In the genomic region with DNA sequence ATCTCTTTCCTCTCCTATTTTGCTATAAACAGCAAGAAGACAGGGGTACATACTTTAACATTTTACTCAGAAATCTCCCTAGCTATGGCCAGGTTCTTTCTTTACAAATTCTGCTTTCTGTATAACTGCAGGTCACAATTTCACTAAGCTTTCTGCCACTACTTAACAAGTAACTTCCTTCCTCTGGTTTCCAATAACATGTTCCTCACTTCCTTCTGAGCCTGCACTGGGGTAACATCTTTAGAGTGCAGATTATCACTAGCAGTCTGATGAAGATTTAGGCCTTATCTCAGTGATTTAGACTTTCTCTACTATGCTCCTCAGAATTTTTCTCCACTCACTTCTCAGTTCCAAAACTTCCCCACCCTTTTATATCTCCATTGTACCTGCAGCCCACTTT, we compare ENCODE assay signal across 22 cellular contexts.
"Had no signal": no experiment of that assay in that cellular context is flagged by ENCODE, and none has a peak within 500 bp of the region (broad histone marks: within the 10 kb centered on the region; RNA-seq: fewer than 3 reads in every experiment).

No MANE protein-coding gene starts in this region.

- H3K27me3 ChIP-seq: body of pancreas, hepatocyte, neural progenitor cell, right atrium auricular region, tibial artery had no signal

- H3K9me3 ChIP-seq: body of pancreas, prostate gland, right atrium auricular region, tibial artery had no signal

- DNase-seq: activated B cell treated with CpG ODN at 0.5 μM for 24 hours; activated CD4-positive, alpha-beta T cell treated with anti-CD3 and anti-CD28 coated beads for 48 hours; activated CD8-positive, alpha-beta T cell treated with anti-CD3 and anti-CD28 coated beads for 36 hours; activated naive CD4-positive, alpha-beta T cell treated with Interleukin-2 at 50 U/mL for 16 hours; activated naive CD8-positive, alpha-beta T cell treated with anti-CD3 and anti-CD28 coated beads, Interleukin-2, amount 10 ng/mL, durations not matched to agents 7 days and 5 days; activated T-cell treated with anti-CD3 and anti-CD28 coated beads, Interleukin-2, amount 50 U/mL, for 1 hour; amygdala; body of pancreas; endodermal cell; foreskin fibroblast; mesenchymal stem cell; naive thymus-derived CD4-positive, alpha-beta T cell; stimulated activated CD4-positive, alpha-beta T cell treated with anti-CD3 and anti-CD28 coated beads, Interleukin-12 subunit alpha, Interleukin-12 subunit beta, amount 100 ng/mL, for 4 hours; stimulated activated CD4-positive, alpha-beta T cell treated with anti-CD3 and anti-CD28 coated beads, Interleukin-1b, Interleukin-23, amount 100 ng/mL, for 48 hours; stimulated activated naive CD8-positive, alpha-beta T cell treated with anti-CD3 and anti-CD28 coated beads, Interleukin-15, Interleukin-2, amounts not matched to agents 100 U/mL and 50 U/mL, for 24 hours; substantia nigra; tibial artery had no signal

- H3K4me3 ChIP-seq: body of pancreas, hepatocyte, neural progenitor cell, prostate gland, right atrium auricular region, tibial artery had no signal

- H3K4me1 ChIP-seq: body of pancreas, neural progenitor cell, prostate gland, right atrium auricular region, tibial artery had no signal

- H3K36me3 ChIP-seq: neural progenitor cell, prostate gland, right atrium auricular region, tibial artery had no signal

- H3K27ac ChIP-seq: body of pancreas, epithelial cell of prostate, hepatocyte, prostate gland, right atrium auricular region, tibial artery had no signal
